Comparison of ENCODE assay signal across 8 cellular contexts in genomic region chr18:43587538-43588153, GRCh38.
DNase-seq lines count a peak whose midpoint lies in the region; ATAC-seq and TF ChIP-seq lines count a peak whose summit lies in the region.

No MANE protein-coding gene starts in this region.

- H3K36me3 Mint-ChIP-seq in HFFc6 (ENCODE audit: low read depth), result no peaks in the 10 kb centered on the region

- no peak for TF ChIP-seq POLR2A in upper lobe of left lung (IDR thresholded peaks at IDR 0.05)

- no peak overlapping the region for H3K4me3 Mint-ChIP-seq in HFFc6

- no peaks in the 10 kb centered on the region for H3K4me1 Mint-ChIP-seq in HFFc6 (ENCODE audit: low read depth)

- peak; percentile 7 for DNase-seq in NOMO-1 treated with DMSO at 0.1 percent for 48 hours (lab: John Stamatoyannopoulos, UW; ENCODE audit: unreplicated experiment)
- no peak for DNase-seq in NOMO-1 (lab: John Stamatoyannopoulos, UW; ENCODE audit: unreplicated experiment in 2 of 2)
- peak; percentile 44 for DNase-seq in HFFc6
- peak; percentile 4 for DNase-seq in NCI-H2029 treated with DMSO at 0.1 percent for 48 hours (lab: John Stamatoyannopoulos, UW)
- DNase-seq in astrocyte of the spinal cord (ENCODE audit: low read depth, low spot score), result peak; percentile 46
- DNase-seq in iPS-NIHi7 (ENCODE audit: extremely low spot score), result peak; percentile 34
- DNase-seq in upper lobe of left lung, result no peak
- DNase-seq in stimulated activated CD4-positive, alpha-beta T cell treated with anti-CD3 and anti-CD28 coated beads, Interleukin-4, amount 100 ng/mL, for 4 hours, result no peak

- no peak for TF ChIP-seq EP300 in upper lobe of left lung (IDR thresholded peaks at IDR 0.05)

- no peaks in the 10 kb centered on the region; the same call in 1 of the 2 replicates for H3K27me3 Mint-ChIP-seq in HFFc6 (ENCODE audit: insufficient read depth)

- no peaks in the 10 kb centered on the region for H3K4me1 ChIP-seq in upper lobe of left lung

- in situ Hi-C loops in astrocyte of the spinal cord (cut with HindIII; ENCODE audit: low sequenced_read_pairs), result no loop called here

- H3K27me3 ChIP-seq in upper lobe of left lung, result no peaks in the 10 kb centered on the region

- TF ChIP-seq CTCF in HFFc6 (IDR thresholded peaks at IDR 0.05), result peak; percentile 89
- peak; percentile 74 for TF ChIP-seq CTCF in astrocyte of the spinal cord (IDR thresholded peaks at IDR 0.05; ENCODE audit: low read depth, low read length)
- TF ChIP-seq CTCF in upper lobe of left lung (IDR thresholded peaks at IDR 0.05), result peak; percentile 30 to 71 (median 64)

- H3K9me3 Mint-ChIP-seq in HFFc6, result no peaks in the 10 kb centered on the region

- whole genome bisulfite sequencing in upper lobe of left lung, 2 donors, result 0 to 4% methylated on average over 1 of the region's 1 CpG

- peak in 1 of 2 donors; percentile 68 for ATAC-seq in upper lobe of left lung (ENCODE audit: low FRiP score in 2 of 2)

- H3K27ac ChIP-seq in upper lobe of left lung, result no peak overlapping the region

- H3K4me3 ChIP-seq in astrocyte of the spinal cord (ENCODE audit: low read depth, low read length) (no peak overlapping the region), upper lobe of left lung (no peak overlapping the region)

- no peaks in the 10 kb centered on the region for H3K9me3 ChIP-seq in upper lobe of left lung

- H3K36me3 ChIP-seq in upper lobe of left lung, result no peaks in the 10 kb centered on the region

- H3K27ac Mint-ChIP-seq in HFFc6, result no peak overlapping the region

Comparison
In these comparisons a context has a peak if more than half of its experiments do, and no peak if none do; other contexts are left out.
1. DNase-seq: peak in NOMO-1 treated with DMSO at 0.1 percent for 48 hours (single experiment), HFFc6 (single experiment), NCI-H2029 treated with DMSO at 0.1 percent for 48 hours (single experiment), astrocyte of the spinal cord (single experiment) and iPS-NIHi7 (single experiment); none in NOMO-1 (0 of 2), upper lobe of left lung (0 of 2) and stimulated activated CD4-positive, alpha-beta T cell treated with anti-CD3 and anti-CD28 coated beads, Interleukin-4, amount 100 ng/mL, for 4 hours (0 of 2).
2. Peak in every context shown above with its lines, with median percentiles within 50 percentile points of each other: CTCF ChIP-seq.